Comparison of ENCODE assay signal across 9 cellular contexts in the genomic region with DNA sequence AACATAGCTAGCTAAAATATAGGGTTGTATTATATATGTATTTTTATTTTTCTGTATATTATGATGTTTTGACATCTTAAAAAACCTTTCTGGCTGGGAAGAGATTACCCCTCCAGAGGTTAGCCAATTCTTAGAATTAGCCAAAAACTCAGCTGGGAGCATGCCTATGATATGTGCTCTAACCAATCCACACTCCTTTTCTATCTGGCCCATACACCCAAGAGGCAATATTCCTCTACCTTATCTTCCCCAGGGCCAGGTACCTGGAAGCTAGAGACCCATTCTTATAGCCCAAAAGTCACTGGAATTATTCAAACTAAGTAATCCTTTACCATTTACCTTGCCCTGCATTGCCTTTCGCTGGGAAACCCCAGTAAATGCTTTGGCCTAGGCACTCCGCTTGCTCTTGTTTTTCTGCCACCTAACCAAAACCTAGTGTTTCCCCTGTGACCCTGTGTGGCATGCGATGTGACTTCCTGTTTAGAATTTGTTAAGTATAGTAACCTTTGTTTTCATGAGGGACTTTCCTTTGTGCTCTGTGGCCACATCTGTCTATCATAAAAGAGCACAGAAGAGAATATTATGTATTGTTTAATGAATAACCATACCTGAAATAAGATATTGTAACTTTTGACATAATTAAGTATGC. TPM values are rescaled to one million over a fixed set of nuclear protein-coding genes. Genes with fewer than 3 reads are reported as not detected.
DNase-seq lines count a peak whose midpoint lies in the region; ATAC-seq and TF ChIP-seq lines count a peak whose summit lies in the region.
"Had no signal": no experiment of that assay in that cellular context is flagged by ENCODE, and none has a peak within 500 bp of the region (broad histone marks: within the 10 kb centered on the region; RNA-seq: fewer than 3 reads in every experiment).

No MANE protein-coding gene starts in this region.

- CTCF ChIA-PET in CD8-positive, alpha-beta memory T cell (lab: Charles Lee) = interaction anchor here (0.8 to 3.8 kb wide), 6 partner anchors 9 to 126 kb away, joined by 3 to 26 read pairs (median 3); partner anchors contain the start of gene CEP120

- peaks cover 18% of the 10 kb centered on the region for H3K4me1 ChIP-seq in CD8-positive, alpha-beta memory T cell (ENCODE audit: insufficient read depth, low read length)
- no peaks in the 10 kb centered on the region for H3K4me1 ChIP-seq in vagina

- TF ChIP-seq CTCF in vagina (IDR thresholded peaks at IDR 0.05) = no peak

- no peaks in the 10 kb centered on the region for H3K9me3 ChIP-seq in CD8-positive, alpha-beta memory T cell (ENCODE audit: low read length)
- H3K9me3 ChIP-seq in vagina = no peaks in the 10 kb centered on the region
- H3K9me3 ChIP-seq: pancreas had no signal

- no peaks in the 10 kb centered on the region for H3K27me3 ChIP-seq in CD8-positive, alpha-beta memory T cell (ENCODE audit: insufficient read depth, low read length, poor library complexity, severe bottlenecking)
- H3K27me3 ChIP-seq in vagina = no peaks in the 10 kb centered on the region
- H3K27me3 ChIP-seq: pancreas had no signal

- H3K4me1 Mint-ChIP-seq in CD8-positive, alpha-beta memory T cell = peaks cover 34 to 67% (median 56%) of the 10 kb centered on the region in 3 donors
- H3K4me1 Mint-ChIP-seq in stimulated activated effector memory CD8-positive, alpha-beta T cell treated with anti-CD3 and anti-CD28 coated beads, Interleukin-12 subunit alpha, Interleukin-12 subunit beta, amount 100 ng/mL, for 72 hours = peaks cover 24% of the 10 kb centered on the region

- intact Hi-C loops in vagina (cut with DNase I) = no loop called here

- TF ChIP-seq POLR2A in vagina (IDR thresholded peaks at IDR 0.05) = no peak

- H3K27ac ChIP-seq in CD8-positive, alpha-beta memory T cell (ENCODE audit: low read depth, low read length) = peak overlapping the region; percentile 38
- H3K27ac ChIP-seq in vagina = no peak overlapping the region
- H3K27ac ChIP-seq: pancreas had no signal

- peak; percentile 39 to 84 (median 59) for DNase-seq in CD8-positive, alpha-beta memory T cell
- DNase-seq in KBM-7 = peak; percentile 43
- peak; percentile 40 for DNase-seq in activated effector memory CD4-positive, alpha-beta T cell treated with Interleukin-2 at 50 U/mL for 16 hours
- DNase-seq in stimulated activated effector memory CD8-positive, alpha-beta T cell treated with anti-CD3 and anti-CD28 coated beads, Interleukin-12 subunit alpha, Interleukin-12 subunit beta, amount 100 ng/mL, for 72 hours (ENCODE audit: low spot score in 2 of 2) = peak; percentile 39 to 75
- no peak for DNase-seq in NCI-H1694 (lab: John Stamatoyannopoulos, UW)
- DNase-seq in SIG-M5 treated with dmso at 0.1 percent for 504 hours (lab: John Stamatoyannopoulos, UW; ENCODE audit: unreplicated experiment) = no peak
- DNase-seq in vagina (ENCODE audit: extremely low spot score in 2 of 2) = no peak
- DNase-seq: pancreas had no signal

- in situ Hi-C loops in KBM-7 (cut with MboI; ENCODE audit: low pct_unique_long_range_greater_than_20kb, low sequenced_read_pairs) = no loop called here

- no peaks in the 10 kb centered on the region for H3K27me3 Mint-ChIP-seq in CD8-positive, alpha-beta memory T cell

- peak; percentile 99 for ATAC-seq in GM21515 (IDR thresholded peaks at IDR 0.05; ENCODE audit: unreplicated experiment)
- peak; percentile 100 for ATAC-seq in stimulated activated effector memory CD8-positive, alpha-beta T cell treated with anti-CD3 and anti-CD28 coated beads, Interleukin-12 subunit alpha, Interleukin-12 subunit beta, amount 100 ng/mL, for 72 hours

- H3K36me3 Mint-ChIP-seq in CD8-positive, alpha-beta memory T cell = peaks cover 0 to 23% (median 6%) of the 10 kb centered on the region in 3 donors
- H3K36me3 Mint-ChIP-seq in stimulated activated effector memory CD8-positive, alpha-beta T cell treated with anti-CD3 and anti-CD28 coated beads, Interleukin-12 subunit alpha, Interleukin-12 subunit beta, amount 100 ng/mL, for 72 hours = peaks cover 12% of the 10 kb centered on the region

- no peaks in the 10 kb centered on the region for H3K36me3 ChIP-seq in CD8-positive, alpha-beta memory T cell (ENCODE audit: insufficient read depth, low read length)
- H3K36me3 ChIP-seq in vagina = no peaks in the 10 kb centered on the region
- H3K36me3 ChIP-seq: pancreas had no signal

- no peaks in the 10 kb centered on the region for H3K9me3 Mint-ChIP-seq in CD8-positive, alpha-beta memory T cell
- H3K9me3 Mint-ChIP-seq in stimulated activated effector memory CD8-positive, alpha-beta T cell treated with anti-CD3 and anti-CD28 coated beads, Interleukin-12 subunit alpha, Interleukin-12 subunit beta, amount 100 ng/mL, for 72 hours = no peaks in the 10 kb centered on the region

- POLR2A ChIA-PET in CD8-positive, alpha-beta memory T cell (lab: Charles Lee) = interaction anchor here (0.9 to 4.1 kb wide), 4 partner anchors 19 to 126 kb away, joined by 3 to 27 read pairs (median 4); partner anchors contain the start of gene CEP120

- peak overlapping the region in 6 of 7 donors; percentile 36 to 81 (median 56) for H3K4me3 Mint-ChIP-seq in CD8-positive, alpha-beta memory T cell
- H3K4me3 Mint-ChIP-seq in stimulated activated effector memory CD8-positive, alpha-beta T cell treated with anti-CD3 and anti-CD28 coated beads, Interleukin-12 subunit alpha, Interleukin-12 subunit beta, amount 100 ng/mL, for 72 hours = peak overlapping the region; percentile 37

- peak overlapping the region; percentile 60 to 99 (median 96) for H3K27ac Mint-ChIP-seq in CD8-positive, alpha-beta memory T cell
- peak overlapping the region; percentile 89 for H3K27ac Mint-ChIP-seq in stimulated activated effector memory CD8-positive, alpha-beta T cell treated with anti-CD3 and anti-CD28 coated beads, Interleukin-12 subunit alpha, Interleukin-12 subunit beta, amount 100 ng/mL, for 72 hours

- H3K4me3 ChIP-seq in CD8-positive, alpha-beta memory T cell (ENCODE audit: low read length) = peak overlapping the region; percentile 21
- H3K4me3 ChIP-seq in vagina = no peak overlapping the region
- H3K4me3 ChIP-seq: pancreas had no signal

RNA-seq across cellular contexts. Expression of gene CSNK1G3, which starts 37.4 kb away (rescaled TPM):
- 10 to 100 TPM; 48.3 to 51.9 TPM for total RNA-seq in CD8-positive, alpha-beta memory T cell
- 25.5 TPM for polyA plus RNA-seq in CD8-positive, alpha-beta memory T cell
- 34.4 TPM for total RNA-seq in vagina

Comparison
In these comparisons a context has a peak if more than half of its experiments do, and no peak if none do; other contexts are left out.
1. DNase-seq: peak in CD8-positive, alpha-beta memory T cell (5 of 5), KBM-7 (single experiment), activated effector memory CD4-positive, alpha-beta T cell treated with Interleukin-2 at 50 U/mL for 16 hours (single experiment) and stimulated activated effector memory CD8-positive, alpha-beta T cell treated with anti-CD3 and anti-CD28 coated beads, Interleukin-12 subunit alpha, Interleukin-12 subunit beta, amount 100 ng/mL, for 72 hours (2 of 2); none in NCI-H1694 (single experiment), SIG-M5 treated with dmso at 0.1 percent for 504 hours (single experiment) and vagina (0 of 2).